24 cellular contexts compared by ENCODE assay signal in genomic region chr3:73601476-73601875, GRCh38. TPM values are rescaled to one million over a fixed set of nuclear protein-coding genes. Genes with fewer than 3 reads are reported as not detected.
DNase-seq lines count a peak whose midpoint lies in the region; ATAC-seq and TF ChIP-seq lines count a peak whose summit lies in the region.
"Had no signal": no experiment of that assay in that cellular context is flagged by ENCODE, and none has a peak within 500 bp of the region (broad histone marks: within the 10 kb centered on the region; RNA-seq: fewer than 3 reads in every experiment).

No MANE protein-coding gene starts in this region.

- H2AK5ac ChIP-seq in mesendoderm (ENCODE audit: low read length) = no peak overlapping the region

- TF ChIP-seq RAD21 in SK-N-SH (IDR thresholded peaks at IDR 0.05; ENCODE audit: low read length) = no peak

- TF ChIP-seq CTCF in SK-N-SH (IDR thresholded peaks at IDR 0.05) (no peak), glutamatergic neuron (IDR thresholded peaks at IDR 0.05; ENCODE audit: partially characterized antibody, unreplicated experiment) (no peak), psoas muscle (IDR thresholded peaks at IDR 0.05) (no peak), vagina (IDR thresholded peaks at IDR 0.05) (no peak)

- no peak for DNase-seq in SK-N-SH
- no peak for DNase-seq in glutamatergic neuron
- DNase-seq in psoas muscle = no peak
- no peak for DNase-seq in vagina (ENCODE audit: extremely low spot score in 2 of 2)
- DNase-seq in mesendoderm = no peak
- DNase-seq in activated naive CD4-positive, alpha-beta T cell treated with anti-CD3 and anti-CD28 coated beads, Interleukin-2, amount 10 ng/mL, durations not matched to agents 7 days and 5 days = no peak
- DNase-seq in SK-N-DZ (ENCODE audit: low spot score) = no peak
- DNase-seq: activated CD4-positive, alpha-beta T cell treated with anti-CD3 and anti-CD28 coated beads, Interleukin-2, amount 10 ng/mL, durations not matched to agents 7 days and 5 days; activated CD8-positive, alpha-beta memory T cell treated with anti-CD3 and anti-CD28 coated beads, Interleukin-2, amount 10 ng/mL, durations not matched to agents 7 days and 5 days; activated naive CD4-positive, alpha-beta T cell treated with anti-CD3 and anti-CD28 coated beads, Interleukin-2, amount 50 U/mL, for 16 hours; activated T-cell treated with anti-CD3 and anti-CD28 coated beads, Interleukin-2, amount 50 U/mL, for 72 hours; anterior cingulate cortex; CD4-positive, CD25-positive, alpha-beta regulatory T cell; left lung; NCI-H187; NCI-H69; stimulated activated CD4-positive, alpha-beta T cell treated with anti-CD3 and anti-CD28 coated beads, Interleukin-2, amount 100 ng/mL, for 24 hours; T-helper 2 cell had no signal

- H3K27ac Mint-ChIP-seq in glutamatergic neuron (ENCODE audit: unreplicated experiment) = peak overlapping the region; percentile 15
- no peak overlapping the region for H3K27ac Mint-ChIP-seq in activated naive CD4-positive, alpha-beta T cell treated with anti-CD3 and anti-CD28 coated beads, Interleukin-2, amount 10 ng/mL, durations not matched to agents 7 days and 5 days
- H3K27ac Mint-ChIP-seq: activated CD4-positive, alpha-beta T cell treated with anti-CD3 and anti-CD28 coated beads, Interleukin-2, amount 10 ng/mL, durations not matched to agents 7 days and 5 days; activated CD8-positive, alpha-beta memory T cell treated with anti-CD3 and anti-CD28 coated beads, Interleukin-2, amount 10 ng/mL, durations not matched to agents 7 days and 5 days; activated T-cell treated with anti-CD3 and anti-CD28 coated beads, Interleukin-2, amount 50 U/mL, for 72 hours; CD4-positive, CD25-positive, alpha-beta regulatory T cell; progenitor cell of endocrine pancreas had no signal

- no peak for ATAC-seq in SK-N-SH treated with all-trans-retinoic acid at 6 μM for 48 hours
- ATAC-seq in psoas muscle = no peak
- ATAC-seq: activated CD8-positive, alpha-beta memory T cell treated with anti-CD3 and anti-CD28 coated beads, Interleukin-2, amount 10 ng/mL, durations not matched to agents 7 days and 5 days; activated T-cell treated with anti-CD3 and anti-CD28 coated beads, Interleukin-2, amount 50 U/mL, for 72 hours had no signal

- H2BK15ac ChIP-seq in mesendoderm (replicated peaks; ENCODE audit: low read depth) = no peak overlapping the region

- H3K4me2 ChIP-seq in SK-N-SH (peak overlapping the region; percentile 63), mesendoderm (ENCODE audit: low read length) (no peak overlapping the region)

- no peak overlapping the region for H3K23ac ChIP-seq in mesendoderm (ENCODE audit: low read length)

- H4K8ac ChIP-seq in mesendoderm (ENCODE audit: low read depth, low read length) = no peak overlapping the region

- no peaks in the 10 kb centered on the region for H4K20me1 ChIP-seq in SK-N-SH (ENCODE audit: insufficient read depth)

- H3F3A ChIP-seq in SK-N-SH (replicated peaks; ENCODE audit: insufficient read depth) = peaks cover 49% of the 10 kb centered on the region

- no peak overlapping the region for H3K56ac ChIP-seq in mesendoderm (ENCODE audit: low read length)

- H3K4ac ChIP-seq in mesendoderm (ENCODE audit: low read depth, low read length) = no peak overlapping the region

- TF ChIP-seq EP300 in SK-N-SH (IDR thresholded peaks at IDR 0.05; ENCODE audit: borderline replicate concordance in 1 of 2, low read depth in 1 of 2, low read length in 1 of 2) = no peak

- H3K79me2 ChIP-seq in SK-N-SH (ENCODE audit: insufficient read depth) (peaks cover 65% of the 10 kb centered on the region), mesendoderm (ENCODE audit: control insufficient read depth, insufficient read depth, low read length) (no peaks in the 10 kb centered on the region)

- CTCF ChIA-PET in SK-N-SH (lab: Yijun Ruan, JAX) = interaction anchor here (1.0 to 1.4 kb wide), 2 partner anchors 23 to 56 kb away, joined by 3 to 4 read pairs; partner anchors contain the start of gene PDZRN3
- CTCF ChIA-PET in activated naive CD4-positive, alpha-beta T cell treated with anti-CD3 and anti-CD28 coated beads, Interleukin-2, amount 10 ng/mL, durations not matched to agents 7 days and 5 days (lab: Charles Lee) = no interaction called here

- no peaks in the 10 kb centered on the region for H3K9me3 Mint-ChIP-seq in glutamatergic neuron (ENCODE audit: unreplicated experiment)
- no peaks in the 10 kb centered on the region for H3K9me3 Mint-ChIP-seq in activated naive CD4-positive, alpha-beta T cell treated with anti-CD3 and anti-CD28 coated beads, Interleukin-2, amount 10 ng/mL, durations not matched to agents 7 days and 5 days
- H3K9me3 Mint-ChIP-seq: activated CD4-positive, alpha-beta T cell treated with anti-CD3 and anti-CD28 coated beads, Interleukin-2, amount 10 ng/mL, durations not matched to agents 7 days and 5 days; activated T-cell treated with anti-CD3 and anti-CD28 coated beads, Interleukin-2, amount 50 U/mL, for 72 hours had no signal

- no peaks in the 10 kb centered on the region for H3K79me1 ChIP-seq in mesendoderm (ENCODE audit: low read length)

- H3K9me3 ChIP-seq in SK-N-SH (peaks cover 2% of the 10 kb centered on the region; the same call in 1 of the 2 replicates), psoas muscle (no peaks in the 10 kb centered on the region), vagina (no peaks in the 10 kb centered on the region)
- H3K9me3 ChIP-seq: left lung had no signal

- H3K4me3 Mint-ChIP-seq in glutamatergic neuron (ENCODE audit: unreplicated experiment) = no peak overlapping the region
- no peak overlapping the region for H3K4me3 Mint-ChIP-seq in activated naive CD4-positive, alpha-beta T cell treated with anti-CD3 and anti-CD28 coated beads, Interleukin-2, amount 10 ng/mL, durations not matched to agents 7 days and 5 days
- H3K4me3 Mint-ChIP-seq: activated CD4-positive, alpha-beta T cell treated with anti-CD3 and anti-CD28 coated beads, Interleukin-2, amount 10 ng/mL, durations not matched to agents 7 days and 5 days; activated CD8-positive, alpha-beta memory T cell treated with anti-CD3 and anti-CD28 coated beads, Interleukin-2, amount 10 ng/mL, durations not matched to agents 7 days and 5 days; activated T-cell treated with anti-CD3 and anti-CD28 coated beads, Interleukin-2, amount 50 U/mL, for 72 hours; CD4-positive, CD25-positive, alpha-beta regulatory T cell; central memory CD8-positive, alpha-beta T cell had no signal

- H2BK5ac ChIP-seq in mesendoderm (ENCODE audit: low read length) = no peak overlapping the region

- H3K4me1 Mint-ChIP-seq in glutamatergic neuron (ENCODE audit: low read depth, unreplicated experiment) = peaks cover 9% of the 10 kb centered on the region
- no peaks in the 10 kb centered on the region for H3K4me1 Mint-ChIP-seq in activated naive CD4-positive, alpha-beta T cell treated with anti-CD3 and anti-CD28 coated beads, Interleukin-2, amount 10 ng/mL, durations not matched to agents 7 days and 5 days
- H3K4me1 Mint-ChIP-seq: activated CD4-positive, alpha-beta T cell treated with anti-CD3 and anti-CD28 coated beads, Interleukin-2, amount 10 ng/mL, durations not matched to agents 7 days and 5 days; activated CD8-positive, alpha-beta memory T cell treated with anti-CD3 and anti-CD28 coated beads, Interleukin-2, amount 10 ng/mL, durations not matched to agents 7 days and 5 days; CD4-positive, CD25-positive, alpha-beta regulatory T cell; central memory CD8-positive, alpha-beta T cell had no signal

- no peak overlapping the region for H4K5ac ChIP-seq in mesendoderm (ENCODE audit: low read length)

- POLR2A ChIA-PET in SK-N-SH (lab: Yijun Ruan, JAX) = no interaction called here

- intact Hi-C loops in psoas muscle (cut with DNase I) = no loop called here
- intact Hi-C loops in vagina (cut with DNase I) = no loop called here

- TF ChIP-seq POLR2A in vagina (IDR thresholded peaks at IDR 0.05) = no peak

- H3K4me3 ChIP-seq in SK-N-SH (ENCODE audit: low read depth in 2 of 2, low read length in 1 of 2) (no peak overlapping the region), psoas muscle (no peak overlapping the region), vagina (no peak overlapping the region), mesendoderm (ENCODE audit: low read length) (no peak overlapping the region)
- H3K4me3 ChIP-seq: left lung, skin epidermis had no signal

- no peaks in the 10 kb centered on the region for H3K27me3 ChIP-seq in SK-N-SH (ENCODE audit: insufficient read depth)
- H3K27me3 ChIP-seq in psoas muscle (ENCODE audit: insufficient read depth in 3 of 3, low read length in 2 of 3) = no peaks in the 10 kb centered on the region
- no peaks in the 10 kb centered on the region for H3K27me3 ChIP-seq in vagina
- H3K27me3 ChIP-seq in mesendoderm (ENCODE audit: insufficient read depth, low read length, poor library complexity) = no peaks in the 10 kb centered on the region
- H3K27me3 ChIP-seq: left lung had no signal

- H3K27me3 Mint-ChIP-seq in glutamatergic neuron (ENCODE audit: unreplicated experiment) = no peaks in the 10 kb centered on the region
- H3K27me3 Mint-ChIP-seq in activated naive CD4-positive, alpha-beta T cell treated with anti-CD3 and anti-CD28 coated beads, Interleukin-2, amount 10 ng/mL, durations not matched to agents 7 days and 5 days = no peaks in the 10 kb centered on the region
- H3K27me3 Mint-ChIP-seq: activated CD4-positive, alpha-beta T cell treated with anti-CD3 and anti-CD28 coated beads, Interleukin-2, amount 10 ng/mL, durations not matched to agents 7 days and 5 days; activated CD8-positive, alpha-beta memory T cell treated with anti-CD3 and anti-CD28 coated beads, Interleukin-2, amount 10 ng/mL, durations not matched to agents 7 days and 5 days; CD4-positive, CD25-positive, alpha-beta regulatory T cell; central memory CD8-positive, alpha-beta T cell; progenitor cell of endocrine pancreas had no signal

- H3K9me2 ChIP-seq in SK-N-SH = no peaks in the 10 kb centered on the region

- H3K27ac ChIP-seq in SK-N-SH (ENCODE audit: low read depth in 2 of 2, low read length in 1 of 2) (peak overlapping the region; percentile 88 to 93), psoas muscle (peak overlapping the region; percentile 10), vagina (peak overlapping the region; percentile 12), mesendoderm (ENCODE audit: low read depth, low read length) (no peak overlapping the region)
- H3K27ac ChIP-seq: 22Rv1, left lung had no signal

- 70% methylated on average over 2 of the region's 2 CpGs for WGBS in SK-N-SH (ENCODE audit: low lambda C conversion rate)
- 87 to 91% (median 88%) methylated on average over 2 of the region's 2 CpGs for WGBS in psoas muscle, 3 donors
- whole genome bisulfite sequencing in mesendoderm (ENCODE audit: extremely low coverage, insufficient coverage, low lambda C conversion rate) = no CpG with 5 or more reads among the region's 2 CpGs

- H3K9ac ChIP-seq in SK-N-SH = peak overlapping the region; percentile 30; the same call in 1 of the 2 replicates
- no peak overlapping the region for H3K9ac ChIP-seq in mesendoderm (ENCODE audit: low read length)

- no peak overlapping the region for H2BK120ac ChIP-seq in mesendoderm (ENCODE audit: low read depth, low read length)

- H3K36me3 ChIP-seq in SK-N-SH (replicated peaks in 1 of 2; ENCODE audit: control insufficient read depth in 1 of 2, insufficient read depth in 2 of 2, low read length in 1 of 2) = peaks cover 24 to 25% of the 10 kb centered on the region in 2 experiments
- H3K36me3 ChIP-seq in psoas muscle (ENCODE audit: insufficient read depth in 1 of 2, low read depth in 1 of 2) = peaks cover 0 to 7% of the 10 kb centered on the region in 2 donors
- H3K36me3 ChIP-seq in vagina = no peaks in the 10 kb centered on the region
- H3K36me3 ChIP-seq in mesendoderm (ENCODE audit: control insufficient read depth, insufficient read depth, low read length) = no peaks in the 10 kb centered on the region
- H3K36me3 ChIP-seq: left lung had no signal

- H3K18ac ChIP-seq in mesendoderm (ENCODE audit: low read length) = no peak overlapping the region

- no peak overlapping the region for H2AFZ ChIP-seq in SK-N-SH (ENCODE audit: low read depth)

- no peaks in the 10 kb centered on the region for H3K36me3 Mint-ChIP-seq in glutamatergic neuron (ENCODE audit: unreplicated experiment)
- no peaks in the 10 kb centered on the region for H3K36me3 Mint-ChIP-seq in activated naive CD4-positive, alpha-beta T cell treated with anti-CD3 and anti-CD28 coated beads, Interleukin-2, amount 10 ng/mL, durations not matched to agents 7 days and 5 days
- H3K36me3 Mint-ChIP-seq: activated CD8-positive, alpha-beta memory T cell treated with anti-CD3 and anti-CD28 coated beads, Interleukin-2, amount 10 ng/mL, durations not matched to agents 7 days and 5 days; CD4-positive, CD25-positive, alpha-beta regulatory T cell had no signal

- H3K4me1 ChIP-seq in SK-N-SH (ENCODE audit: control insufficient read depth in 1 of 2, insufficient read depth in 2 of 2, low read depth in 1 of 2, low read length in 1 of 2) (peaks cover 41 to 47% of the 10 kb centered on the region in 2 experiments), psoas muscle (peaks cover 54% of the 10 kb centered on the region), vagina (peaks cover 40% of the 10 kb centered on the region), mesendoderm (ENCODE audit: control insufficient read depth, low read depth, low read length) (no peaks in the 10 kb centered on the region)

RNA-seq across cellular contexts. Expression of gene PDZRN3, which starts 23.3 kb away (rescaled TPM):
- polyA plus RNA-seq in SK-N-SH (2012; rRNA removed) (7.9 and 10.3 TPM in 2 replicates), psoas muscle (10 to 100 TPM in 2 of 3 donors, 1 to 10 TPM in 1; 2.5 to 18.0 (median 13.4) TPM)
- 13.7 and 14.2 TPM in 2 replicates for polyA plus RNA-seq in SK-N-SH (2012; cell fraction: cytosol; rRNA removed)
- 21.9 and 24.2 TPM in 2 replicates for polyA plus RNA-seq in SK-N-SH (2012; cell fraction: nucleus; rRNA removed)
- total RNA-seq in glutamatergic neuron (ENCODE audit: unreplicated experiment) (21.9 TPM), psoas muscle (10 to 100 TPM; 13.2 to 39.3 (median 17.2) TPM), vagina (75.9 TPM)
- polyA plus RNA-seq in mesendoderm (2013, experiment 1 of 2) = 8.4 TPM
- polyA plus RNA-seq in mesendoderm (2013, experiment 2 of 2) = 9.0 TPM
- 25.8 and 27.9 TPM in 2 replicates for polyA plus RNA-seq in SK-N-DZ (2014; cell fraction: cytosol; rRNA removed)
- polyA plus RNA-seq in SK-N-DZ (2014; cell fraction: nucleus; rRNA removed) = 21.0 and 45.2 TPM in 2 replicates
- total RNA-seq: activated CD4-positive, alpha-beta T cell treated with anti-CD3 and anti-CD28 coated beads, Interleukin-2, amount 10 ng/mL, durations not matched to agents 7 days and 5 days; activated CD8-positive, alpha-beta memory T cell treated with anti-CD3 and anti-CD28 coated beads, Interleukin-2, amount 10 ng/mL, durations not matched to agents 7 days and 5 days; activated T-cell treated with anti-CD3 and anti-CD28 coated beads, Interleukin-2, amount 50 U/mL, for 72 hours; CD4-positive, CD25-positive, alpha-beta regulatory T cell; endothelial cell of umbilical vein had no signal
- polyA plus RNA-seq: CD4-positive, CD25-positive, alpha-beta regulatory T cell; endothelial cell of umbilical vein had no signal
